1 cellular context compared by ENCODE assay signal in the genomic region with DNA sequence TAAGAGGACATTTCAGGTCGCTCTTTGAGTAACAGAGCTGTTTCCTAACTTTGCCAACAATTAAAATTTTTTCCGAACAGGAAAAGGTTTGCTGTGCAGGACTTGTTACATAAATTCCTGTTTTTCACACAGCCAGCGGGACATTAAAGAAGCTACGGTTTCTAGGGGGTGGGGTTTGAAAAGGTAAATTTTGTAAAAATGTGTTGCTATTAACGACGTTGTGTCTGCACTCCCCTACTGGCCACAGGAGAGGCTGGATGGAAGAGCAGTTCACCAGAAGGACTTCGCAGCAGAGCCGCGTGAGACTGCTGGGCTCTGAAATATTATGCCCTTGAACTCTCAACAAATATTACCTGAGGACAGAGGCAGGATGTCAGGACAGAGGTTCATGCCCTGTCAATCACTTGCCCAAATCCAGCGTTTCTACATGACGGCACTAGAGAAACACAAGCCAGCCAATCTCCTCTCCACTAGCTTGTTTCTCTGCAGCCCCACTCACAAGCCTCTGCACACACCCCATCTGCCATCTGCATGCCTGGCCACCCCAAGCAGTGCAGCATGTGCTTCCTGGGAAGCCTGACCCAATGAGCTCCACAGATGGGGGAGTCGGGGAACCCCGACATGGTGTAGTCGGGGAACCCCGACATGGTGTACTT.
TF ChIP-seq lines count a peak whose summit lies in the region.

No MANE protein-coding gene starts in this region.

TF ChIP-seq in HepG2, 621 proteins besides CTCF, POLR2A, EP300 and RAD21 (continued from another document and continues in another):
- TF ChIP-seq BCL3 (CRISPR knock-in tag; IDR thresholded peaks at IDR 0.05) (no peak), GMEB1 (CRISPR knock-in tag; IDR thresholded peaks at IDR 0.05; ENCODE audit: borderline replicate concordance) (peak; percentile 15; the same call in 1 of the 2 replicates), JUND (CRISPR knock-in tag; IDR thresholded peaks at IDR 0.05) (no peak), NBN (conservative IDR thresholded peaks at IDR 0.05) (no peak), ZNF569 (CRISPR knock-in tag; IDR thresholded peaks at IDR 0.05; ENCODE audit: borderline replicate concordance) (no peak), CEBPG (CRISPR knock-in tag; IDR thresholded peaks at IDR 0.05) (no peak), PLRG1 (conservative IDR thresholded peaks at IDR 0.05) (no peak), SNAPC2 (CRISPR knock-in tag; IDR thresholded peaks at IDR 0.05) (peak; percentile 66; the same call in 1 of the 2 replicates), SOX6 (IDR thresholded peaks at IDR 0.05) (no peak), SOX6 (CRISPR knock-in tag; IDR thresholded peaks at IDR 0.05) (peak; percentile 69; the same call in 1 of the 2 replicates), ZMYM3 (CRISPR knock-in tag; IDR thresholded peaks at IDR 0.05) (0 out of 2 replicates have a peak, but pooled peaks have one; percentile 54), NFE2 (CRISPR knock-in tag; IDR thresholded peaks at IDR 0.05) (no peak), HMG20B (CRISPR knock-in tag; conservative IDR thresholded peaks at IDR 0.05) (0 out of 2 replicates have a peak, but pooled peaks have one; percentile 32), CENPX (CRISPR knock-in tag; IDR thresholded peaks at IDR 0.05) (no peak), BRD4 (CRISPR knock-in tag; IDR thresholded peaks at IDR 0.05) (no peak; the same call in 1 of the 2 replicates), ZNF383 (CRISPR knock-in tag; IDR thresholded peaks at IDR 0.05; ENCODE audit: borderline replicate concordance) (no peak), SSRP1 (CRISPR knock-in tag; IDR thresholded peaks at IDR 0.05) (no peak), PPARG (CRISPR knock-in tag; conservative IDR thresholded peaks at IDR 0.05) (peak; percentile 82; the same call in 1 of the 2 replicates), E2F1 (CRISPR knock-in tag; IDR thresholded peaks at IDR 0.05) (no peak), ZNF460 (CRISPR knock-in tag; IDR thresholded peaks at IDR 0.05; ENCODE audit: borderline replicate concordance) (no peak), AKNA (CRISPR knock-in tag; IDR thresholded peaks at IDR 0.05; ENCODE audit: borderline replicate concordance) (no peak), MAX (IDR thresholded peaks at IDR 0.05) (peak; percentile 73), ZNF468 (CRISPR knock-in tag; IDR thresholded peaks at IDR 0.05) (no peak), SETDB1 (CRISPR knock-in tag; IDR thresholded peaks at IDR 0.05; ENCODE audit: borderline replicate concordance) (no peak), NFAT5 (CRISPR knock-in tag; IDR thresholded peaks at IDR 0.05) (no peak), MEIS2 (CRISPR knock-in tag; IDR thresholded peaks at IDR 0.05) (peak; percentile 100), MBD4 (IDR thresholded peaks at IDR 0.05; ENCODE audit: borderline replicate concordance, low read length) (no peak), TBL1XR1 (IDR thresholded peaks at IDR 0.05; ENCODE audit: borderline replicate concordance, low read length, partially characterized antibody) (peak; percentile 38), ZNF670 (CRISPR knock-in tag; IDR thresholded peaks at IDR 0.05; ENCODE audit: borderline replicate concordance) (no peak), ZNF878 (CRISPR knock-in tag; IDR thresholded peaks at IDR 0.05) (no peak; the same call in 1 of the 2 replicates), HNRNPK (IDR thresholded peaks at IDR 0.05; ENCODE audit: low read depth, low read length, poor library complexity, severe bottlenecking) (no peak), ZNF232 (CRISPR knock-in tag; IDR thresholded peaks at IDR 0.05; ENCODE audit: borderline replicate concordance) (no peak), ZNF567 (CRISPR knock-in tag; IDR thresholded peaks at IDR 0.05; ENCODE audit: borderline replicate concordance) (no peak), MEIS1 (CRISPR knock-in tag; IDR thresholded peaks at IDR 0.05; ENCODE audit: borderline replicate concordance) (peak; percentile 99)
- TF ChIP-seq, protein P1, sequence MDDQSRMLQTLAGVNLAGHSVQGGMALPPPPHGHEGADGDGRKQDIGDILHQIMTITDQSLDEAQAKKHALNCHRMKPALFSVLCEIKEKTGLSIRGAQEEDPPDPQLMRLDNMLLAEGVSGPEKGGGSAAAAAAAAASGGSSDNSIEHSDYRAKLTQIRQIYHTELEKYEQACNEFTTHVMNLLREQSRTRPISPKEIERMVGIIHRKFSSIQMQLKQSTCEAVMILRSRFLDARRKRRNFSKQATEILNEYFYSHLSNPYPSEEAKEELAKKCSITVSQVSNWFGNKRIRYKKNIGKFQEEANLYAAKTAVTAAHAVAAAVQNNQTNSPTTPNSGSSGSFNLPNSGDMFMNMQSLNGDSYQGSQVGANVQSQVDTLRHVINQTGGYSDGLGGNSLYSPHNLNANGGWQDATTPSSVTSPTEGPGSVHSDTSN (CRISPR knock-in tag; IDR thresholded peaks at IDR 0.05; ENCODE audit: borderline replicate concordance), result no peak
- TF ChIP-seq, protein P2, sequence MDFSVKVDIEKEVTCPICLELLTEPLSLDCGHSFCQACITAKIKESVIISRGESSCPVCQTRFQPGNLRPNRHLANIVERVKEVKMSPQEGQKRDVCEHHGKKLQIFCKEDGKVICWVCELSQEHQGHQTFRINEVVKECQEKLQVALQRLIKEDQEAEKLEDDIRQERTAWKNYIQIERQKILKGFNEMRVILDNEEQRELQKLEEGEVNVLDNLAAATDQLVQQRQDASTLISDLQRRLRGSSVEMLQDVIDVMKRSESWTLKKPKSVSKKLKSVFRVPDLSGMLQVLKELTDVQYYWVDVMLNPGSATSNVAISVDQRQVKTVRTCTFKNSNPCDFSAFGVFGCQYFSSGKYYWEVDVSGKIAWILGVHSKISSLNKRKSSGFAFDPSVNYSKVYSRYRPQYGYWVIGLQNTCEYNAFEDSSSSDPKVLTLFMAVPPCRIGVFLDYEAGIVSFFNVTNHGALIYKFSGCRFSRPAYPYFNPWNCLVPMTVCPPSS (IDR thresholded peaks at IDR 0.05), result no peak
- TF ChIP-seq, protein P3, sequence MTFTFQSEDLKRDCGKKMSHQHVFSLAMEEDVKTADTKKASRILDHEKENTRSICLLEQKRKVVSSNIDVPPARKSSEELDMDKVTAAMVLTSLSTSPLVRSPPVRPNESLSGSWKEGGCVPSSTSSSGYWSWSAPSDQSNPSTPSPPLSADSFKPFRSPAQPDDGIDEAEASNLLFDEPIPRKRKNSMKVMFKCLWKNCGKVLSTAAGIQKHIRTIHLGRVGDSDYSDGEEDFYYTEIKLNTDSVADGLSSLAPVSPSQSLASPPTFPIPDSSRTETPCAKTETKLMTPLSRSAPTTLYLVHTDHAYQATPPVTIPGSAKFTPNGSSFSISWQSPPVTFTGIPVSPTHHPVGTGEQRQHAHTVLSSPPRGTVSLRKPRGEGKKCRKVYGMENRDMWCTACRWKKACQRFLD (CRISPR knock-in tag; IDR thresholded peaks at IDR 0.05; ENCODE audit: borderline replicate concordance), result no peak
- TF ChIP-seq, protein P4, sequence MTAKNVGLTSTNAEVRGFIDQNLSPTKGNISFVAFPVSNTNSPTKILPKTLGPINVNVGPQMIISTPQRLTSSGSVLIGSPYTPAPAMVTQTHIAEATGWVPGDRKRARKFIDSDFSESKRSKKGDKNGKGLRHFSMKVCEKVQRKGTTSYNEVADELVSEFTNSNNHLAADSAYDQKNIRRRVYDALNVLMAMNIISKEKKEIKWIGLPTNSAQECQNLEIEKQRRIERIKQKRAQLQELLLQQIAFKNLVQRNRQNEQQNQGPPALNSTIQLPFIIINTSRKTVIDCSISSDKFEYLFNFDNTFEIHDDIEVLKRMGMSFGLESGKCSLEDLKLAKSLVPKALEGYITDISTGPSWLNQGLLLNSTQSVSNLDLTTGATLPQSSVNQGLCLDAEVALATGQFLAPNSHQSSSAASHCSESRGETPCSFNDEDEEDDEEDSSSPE (CRISPR knock-in tag; IDR thresholded peaks at IDR 0.05), result no peak
